8 cellular contexts compared by ENCODE assay signal in genomic region chr3:69324362-69325025, GRCh38.
DNase-seq lines count a peak whose midpoint lies in the region; ATAC-seq and TF ChIP-seq lines count a peak whose summit lies in the region.

No MANE protein-coding gene starts in this region.

- ATAC-seq in GM21423 (IDR thresholded peaks at IDR 0.05; ENCODE audit: unreplicated experiment): peak; percentile 36
- no peak for ATAC-seq in naive thymus-derived CD8-positive, alpha-beta T cell

- H3K4me3 ChIP-seq in GM12865 (ENCODE audit: low read depth, low read length) (no peak overlapping the region), astrocyte of the spinal cord (ENCODE audit: low read depth, low read length) (no peak overlapping the region)

- no peak overlapping the region for H3K4me3 Mint-ChIP-seq in nephron progenitor cell
- H3K4me3 Mint-ChIP-seq in naive thymus-derived CD8-positive, alpha-beta T cell: no peak overlapping the region

- no peaks in the 10 kb centered on the region for H3K9me3 Mint-ChIP-seq in nephron progenitor cell
- H3K9me3 Mint-ChIP-seq in naive thymus-derived CD8-positive, alpha-beta T cell: no peaks in the 10 kb centered on the region

- in situ Hi-C loops in astrocyte of the spinal cord (cut with HindIII; ENCODE audit: low sequenced_read_pairs): no loop called here

- no peak for TF ChIP-seq EP300 in Ishikawa (IDR thresholded peaks at IDR 0.05; ENCODE audit: borderline replicate concordance)

- peak; percentile 62 for TF ChIP-seq RAD21 in Ishikawa (IDR thresholded peaks at IDR 0.05; ENCODE audit: low read depth)

- DNase-seq in GM12865 (ENCODE audit: low read depth) (peak; percentile 84), astrocyte of the spinal cord (ENCODE audit: low read depth, low spot score) (no peak), nephron progenitor cell (no peak), germinal center (ENCODE audit: low spot score) (no peak), 8988T (no peak)
- DNase-seq in naive thymus-derived CD8-positive, alpha-beta T cell: no peak

- no peaks in the 10 kb centered on the region for H3K36me3 Mint-ChIP-seq in nephron progenitor cell (ENCODE audit: low read depth)
- no peaks in the 10 kb centered on the region for H3K36me3 Mint-ChIP-seq in naive thymus-derived CD8-positive, alpha-beta T cell

- H3K27ac Mint-ChIP-seq in nephron progenitor cell: no peak overlapping the region
- H3K27ac Mint-ChIP-seq in naive thymus-derived CD8-positive, alpha-beta T cell: peak overlapping the region in 1 of 10 donors; percentile 50

- peak; percentile 79 for TF ChIP-seq CTCF in GM12865 (IDR thresholded peaks at IDR 0.05; ENCODE audit: insufficient read depth, low read depth, low read length, missing control alignments)
- peak; percentile 31 for TF ChIP-seq CTCF in astrocyte of the spinal cord (IDR thresholded peaks at IDR 0.05; ENCODE audit: low read depth, low read length)
- peak; percentile 9 for TF ChIP-seq CTCF in nephron progenitor cell (IDR thresholded peaks at IDR 0.05)

- H3K27me3 Mint-ChIP-seq in nephron progenitor cell (ENCODE audit: low read depth, poor library complexity): peaks cover 2% of the 10 kb centered on the region
- no peaks in the 10 kb centered on the region for H3K27me3 Mint-ChIP-seq in naive thymus-derived CD8-positive, alpha-beta T cell

- peaks cover 21% of the 10 kb centered on the region for H3K4me1 Mint-ChIP-seq in nephron progenitor cell
- peaks cover 2 to 44% (median 34%) of the 10 kb centered on the region in 4 donors for H3K4me1 Mint-ChIP-seq in naive thymus-derived CD8-positive, alpha-beta T cell

- POLR2A ChIA-PET in naive thymus-derived CD8-positive, alpha-beta T cell (lab: Charles Lee): no interaction called here

TF ChIP-seq in Ishikawa, 13 proteins besides CTCF, POLR2A, EP300 and RAD21:
- TF ChIP-seq CEBPB (IDR thresholded peaks at IDR 0.05) (no peak), YY1 (IDR thresholded peaks at IDR 0.05; ENCODE audit: low read depth) (no peak), MAX (IDR thresholded peaks at IDR 0.05) (no peak), EGR1 (IDR thresholded peaks at IDR 0.05) (no peak), TEAD4 (IDR thresholded peaks at IDR 0.05) (no peak), ZBTB7A (IDR thresholded peaks at IDR 0.05; ENCODE audit: low read depth) (no peak), NFIC (IDR thresholded peaks at IDR 0.05) (no peak), USF1 (IDR thresholded peaks at IDR 0.05) (no peak), REST (IDR thresholded peaks at IDR 0.05; ENCODE audit: low read depth) (no peak), TAF1 (IDR thresholded peaks at IDR 0.05; ENCODE audit: low read depth) (no peak), CREB1 (IDR thresholded peaks at IDR 0.05; ENCODE audit: low read depth) (no peak), FOXM1 (IDR thresholded peaks at IDR 0.05; ENCODE audit: borderline replicate concordance, low read depth) (no peak), TCF12 (IDR thresholded peaks at IDR 0.05; ENCODE audit: low read depth) (no peak)

Comparison
In these comparisons a context has a peak if more than half of its experiments do, and no peak if none do; other contexts are left out.
1. CTCF ChIP-seq: peak in every context shown above with its lines; median percentile 79 in GM12865; 31 in astrocyte of the spinal cord; 9 in nephron progenitor cell.